Comparison of ENCODE assay signal across 17 cellular contexts in the genomic region with DNA sequence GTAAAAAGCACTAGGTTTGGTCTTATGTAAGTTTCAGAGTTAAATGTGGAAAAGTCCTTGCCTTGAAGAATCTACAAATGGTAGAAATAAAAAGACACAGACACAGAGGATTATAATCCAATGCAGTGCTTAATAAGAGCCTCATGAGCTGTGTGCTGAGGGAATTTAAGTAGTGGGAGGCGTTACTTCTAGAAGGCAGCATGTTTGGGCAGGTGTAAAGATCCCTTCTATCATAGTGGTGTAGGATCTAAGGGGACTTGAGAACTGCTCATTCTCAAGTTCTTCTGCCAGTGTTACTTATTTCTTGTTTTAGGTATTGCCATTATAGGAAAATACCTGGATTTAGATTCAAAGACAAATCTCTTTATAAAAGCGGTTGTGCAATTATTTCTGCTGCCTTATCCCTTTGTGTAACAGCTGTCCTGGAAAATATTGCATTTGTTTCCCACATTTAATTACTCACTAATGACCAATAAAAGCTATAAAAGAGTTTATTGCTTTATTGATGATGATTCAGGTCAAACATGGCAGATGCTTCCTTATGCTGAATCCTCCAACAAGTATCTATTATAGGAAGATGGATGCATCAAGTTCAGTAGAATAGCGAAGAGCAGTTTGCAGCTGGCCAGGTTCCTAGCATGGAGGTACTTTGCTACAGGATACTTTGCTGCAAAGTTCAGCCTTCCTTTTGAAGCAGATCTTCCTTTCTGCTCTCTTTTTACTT.
DNase-seq lines count a peak whose midpoint lies in the region; ATAC-seq, FAIRE-seq and TF ChIP-seq lines count a peak whose summit lies in the region.
"Had no signal": no experiment of that assay in that cellular context is flagged by ENCODE, and none has a peak within 500 bp of the region (broad histone marks: within the 10 kb centered on the region; RNA-seq: fewer than 3 reads in every experiment).

No MANE protein-coding gene starts in this region.

- no peak overlapping the region for H2AK5ac ChIP-seq in neuronal stem cell (ENCODE audit: low read depth, low read length)

- no peak overlapping the region for H3K4ac ChIP-seq in neuronal stem cell (ENCODE audit: low read length)

- H3K14ac ChIP-seq in neuronal stem cell (ENCODE audit: low read length), result no peak overlapping the region

- H3K36me3 ChIP-seq in HepG2 (replicated peaks in 1 of 2; ENCODE audit: control insufficient read depth in 1 of 2, insufficient read depth in 2 of 2, low read length in 2 of 2) (no peaks in the 10 kb centered on the region), right lobe of liver (no peaks in the 10 kb centered on the region), colonic mucosa (no peaks in the 10 kb centered on the region), mucosa of rectum (ENCODE audit: control insufficient read depth in 2 of 2, insufficient read depth in 2 of 2, low read length in 2 of 2) (no peaks in the 10 kb centered on the region), neuronal stem cell (replicated peaks in 1 of 2; ENCODE audit: control insufficient read depth in 2 of 2, insufficient read depth in 2 of 2, low read length in 2 of 2) (no peaks in the 10 kb centered on the region)

- no peak overlapping the region for H2BK120ac ChIP-seq in neuronal stem cell (ENCODE audit: low read depth, low read length)

- H3K9ac ChIP-seq in HepG2 (ENCODE audit: insufficient read depth, low read depth, low read length), result no peak overlapping the region
- no peak overlapping the region for H3K9ac ChIP-seq in colonic mucosa (ENCODE audit: low read depth in 2 of 2, low read length in 2 of 2)
- no peak overlapping the region for H3K9ac ChIP-seq in mucosa of rectum (ENCODE audit: low read depth in 1 of 2, low read length in 2 of 2)
- no peak overlapping the region for H3K9ac ChIP-seq in neuronal stem cell (ENCODE audit: low read depth, low read length, poor library complexity)

- in situ Hi-C loops in HepG2 (cut with HindIII; ENCODE audit: extremely low pct_ligation_motif_present, low pct_unique_long_range_greater_than_20kb), result no loop called here

- no peak overlapping the region for H2BK15ac ChIP-seq in neuronal stem cell (ENCODE audit: low read length)

- H3K4me3 ChIP-seq in HepG2 (replicated peaks in 1 of 3; ENCODE audit: insufficient read depth in 1 of 3, low read depth in 2 of 3, low read length in 3 of 3) (no peak overlapping the region), right lobe of liver (no peak overlapping the region), colonic mucosa (no peak overlapping the region), mucosa of rectum (ENCODE audit: low read length in 2 of 2) (peak overlapping the region in 1 of 2 donors; percentile 28), neuronal stem cell (ENCODE audit: low read length in 2 of 2) (no peak overlapping the region)

- no peak overlapping the region for H2BK12ac ChIP-seq in neuronal stem cell (ENCODE audit: low read length)

- no peak for FAIRE-seq in HepG2 (lab: Jason Lieb, UNC)
- FAIRE-seq: GM12892, GM19239 had no signal

- CTCF ChIA-PET in HepG2 (lab: Yijun Ruan, JAX; ENCODE audit: low intra/inter-chr PET ratio, low total read pairs), result no interaction called here

- no peaks in the 10 kb centered on the region for H3K79me1 ChIP-seq in neuronal stem cell (ENCODE audit: low read depth, low read length)

- no peaks in the 10 kb centered on the region for H3K9me3 ChIP-seq in HepG2 (ENCODE audit: low read length)
- no peaks in the 10 kb centered on the region for H3K9me3 ChIP-seq in right lobe of liver
- no peaks in the 10 kb centered on the region for H3K9me3 ChIP-seq in colonic mucosa
- H3K9me3 ChIP-seq in mucosa of rectum (ENCODE audit: control insufficient read depth in 2 of 2, low read length in 2 of 2), result no peaks in the 10 kb centered on the region
- no peaks in the 10 kb centered on the region for H3K9me3 ChIP-seq in neuronal stem cell (replicated peaks in 1 of 2; ENCODE audit: control insufficient read depth in 2 of 2, insufficient read depth in 1 of 2, low read depth in 1 of 2, low read length in 2 of 2)

- TF ChIP-seq RAD21 in HepG2 (CRISPR knock-in tag; IDR thresholded peaks at IDR 0.05), result no peak

- TF ChIP-seq CTCF in HepG2 (CRISPR knock-in tag; IDR thresholded peaks at IDR 0.05) (no peak), right lobe of liver (IDR thresholded peaks at IDR 0.05) (no peak), colonic mucosa (IDR thresholded peaks at IDR 0.05) (no peak)

- ATAC-seq in HepG2 (no peak), right lobe of liver (no peak)

- H2BK5ac ChIP-seq in neuronal stem cell (ENCODE audit: low read length), result no peak overlapping the region

- no peak for TF ChIP-seq POLR2A in HepG2 (IDR thresholded peaks at IDR 0.05; ENCODE audit: insufficient read depth in 1 of 2, low read depth in 2 of 2, low read length in 2 of 2)
- TF ChIP-seq POLR2A in right lobe of liver (IDR thresholded peaks at IDR 0.05), result no peak

- TF ChIP-seq EP300 in HepG2 (IDR thresholded peaks at IDR 0.05; ENCODE audit: low read depth in 2 of 2, low read length in 2 of 2) (no peak), HepG2 (CRISPR knock-in tag; IDR thresholded peaks at IDR 0.05; ENCODE audit: borderline replicate concordance) (no peak)

- BruUV-seq in HepG2 (replicated peaks; lab: Mats Ljungman, UMichigan), result no TSS peak

- 13% methylated on average over 3 of the region's 3 CpGs for WGBS in HepG2 (ENCODE audit: low lambda C conversion rate)
- WGBS in right lobe of liver (ENCODE audit: insufficient coverage, low coverage, low lambda C conversion rate, missing lambda C conversion rate), result 93% methylated on average over 3 of the region's 3 CpGs
- WGBS in neuronal stem cell (ENCODE audit: extremely low coverage in 2 of 2, insufficient read length in 2 of 2, insufficient replicate concordance in 1 of 2), 2 donors, result no CpG with 5 or more reads among the region's 3 CpGs

- H2AFZ ChIP-seq in HepG2 (ENCODE audit: low read length), result no peak overlapping the region
- no peak overlapping the region for H2AFZ ChIP-seq in neuronal stem cell (ENCODE audit: low read length)

- H3K23ac ChIP-seq in neuronal stem cell (ENCODE audit: low read depth, low read length, poor library complexity), result no peak overlapping the region

- H4K91ac ChIP-seq in neuronal stem cell (ENCODE audit: low read depth, low read length, poor library complexity), result no peak overlapping the region

- H3K79me2 ChIP-seq in HepG2 (ENCODE audit: insufficient read depth, low read length), result no peaks in the 10 kb centered on the region

- POLR2A ChIA-PET in HepG2 (lab: Yijun Ruan, JAX), result no interaction called here

- H3K18ac ChIP-seq in neuronal stem cell (ENCODE audit: low read length), result no peak overlapping the region

- H3K27ac ChIP-seq in HepG2 (ENCODE audit: extremely low read length, insufficient read depth, low read length) (no peak overlapping the region), right lobe of liver (no peak overlapping the region), colonic mucosa (peak overlapping the region; percentile 73), mucosa of rectum (ENCODE audit: low read depth in 2 of 2, low read length in 2 of 2) (peak overlapping the region; percentile 69 to 83), neuronal stem cell (replicated peaks; ENCODE audit: low read length) (no peak overlapping the region)
- H3K27ac ChIP-seq: C4-2B had no signal

- no peak overlapping the region for H4K8ac ChIP-seq in neuronal stem cell (ENCODE audit: low read depth, low read length)

- intact Hi-C loops in HepG2 (cut with micrococcal nuclease; ENCODE audit: unreplicated experiment) (no loop called here), right lobe of liver (cut with DNase I) (no loop called here), colonic mucosa (cut with DNase I) (no loop called here), posterior vena cava (cut with DNase I) (loop anchor here in 1 of 2 donors (1.0 kb wide), 1 partner anchor 33 kb away; no protein-coding TSS in a partner anchor)

- H3K27me3 ChIP-seq in HepG2 (ENCODE audit: control insufficient read depth in 1 of 2, insufficient read depth in 2 of 2, low read length in 2 of 2) (no peaks in the 10 kb centered on the region; a peak in 1 of 5 replicates), right lobe of liver (no peaks in the 10 kb centered on the region), colonic mucosa (no peaks in the 10 kb centered on the region), mucosa of rectum (ENCODE audit: control insufficient read depth in 2 of 2, insufficient read depth in 2 of 2, low read length in 2 of 2) (no peaks in the 10 kb centered on the region), neuronal stem cell (ENCODE audit: control insufficient read depth in 3 of 3, insufficient read depth in 3 of 3, low read depth in 1 of 3, low read length in 3 of 3) (no peaks in the 10 kb centered on the region)

- DNase-seq in HepG2 (ENCODE audit: low spot score), result no peak
- no peak for DNase-seq in right lobe of liver
- no peak for DNase-seq in colonic mucosa
- no peak for DNase-seq in posterior vena cava (ENCODE audit: low spot score)
- no peak for DNase-seq in neuronal stem cell (ENCODE audit: low spot score)
- no peak for DNase-seq in C1 segment of cervical spinal cord (lab: John Stamatoyannopoulos, UW)
- DNase-seq: CD4-positive, alpha-beta memory T cell; COR-L47; DMS153; DND-41; GDM1; GOT3; H9 had no signal

- H3K4me2 ChIP-seq in HepG2 (ENCODE audit: low read depth, low read length) (no peak overlapping the region), neuronal stem cell (ENCODE audit: insufficient read depth, low read length, poor library complexity, severe bottlenecking) (no peak overlapping the region)

- H3K4me1 ChIP-seq in HepG2 (ENCODE audit: insufficient read depth, low read length) (no peaks in the 10 kb centered on the region), right lobe of liver (no peaks in the 10 kb centered on the region), colonic mucosa (no peaks in the 10 kb centered on the region), mucosa of rectum (ENCODE audit: control insufficient read depth in 2 of 2, insufficient read depth in 2 of 2, low read length in 2 of 2) (peaks cover 0 to 14% of the 10 kb centered on the region in 2 donors), neuronal stem cell (ENCODE audit: control insufficient read depth in 2 of 2, insufficient read depth in 1 of 2, low read depth in 1 of 2, low read length in 2 of 2) (peaks cover 4 to 6% of the 10 kb centered on the region in 2 donors)

- H4K20me1 ChIP-seq in HepG2 (ENCODE audit: insufficient read depth, low read length), result no peaks in the 10 kb centered on the region

TF ChIP-seq in HepG2, 621 proteins besides CTCF, POLR2A, EP300 and RAD21 (continues in another document):
- TF ChIP-seq JUN (CRISPR knock-in tag; IDR thresholded peaks at IDR 0.05) (no peak), SNAPC2 (CRISPR knock-in tag; IDR thresholded peaks at IDR 0.05) (no peak), ZFP36 (IDR thresholded peaks at IDR 0.05; ENCODE audit: borderline replicate concordance, low read depth, low read length, partially characterized antibody) (peak; percentile 31)
- TF ChIP-seq, protein P1, sequence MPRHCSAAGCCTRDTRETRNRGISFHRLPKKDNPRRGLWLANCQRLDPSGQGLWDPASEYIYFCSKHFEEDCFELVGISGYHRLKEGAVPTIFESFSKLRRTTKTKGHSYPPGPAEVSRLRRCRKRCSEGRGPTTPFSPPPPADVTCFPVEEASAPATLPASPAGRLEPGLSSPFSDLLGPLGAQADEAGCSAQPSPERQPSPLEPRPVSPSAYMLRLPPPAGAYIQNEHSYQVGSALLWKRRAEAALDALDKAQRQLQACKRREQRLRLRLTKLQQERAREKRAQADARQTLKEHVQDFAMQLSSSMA (CRISPR knock-in tag; IDR thresholded peaks at IDR 0.05), result no peak

Comparison
In these comparisons a context has a peak if more than half of its experiments do, and no peak if none do; other contexts are left out.
1. H3K27ac ChIP-seq: peak in colonic mucosa (single experiment) and mucosa of rectum (2 of 2); none in HepG2 (single experiment), right lobe of liver (0 of 3) and neuronal stem cell (single experiment).